ENCODE assay signal across 1 cellular context in the genomic region with DNA sequence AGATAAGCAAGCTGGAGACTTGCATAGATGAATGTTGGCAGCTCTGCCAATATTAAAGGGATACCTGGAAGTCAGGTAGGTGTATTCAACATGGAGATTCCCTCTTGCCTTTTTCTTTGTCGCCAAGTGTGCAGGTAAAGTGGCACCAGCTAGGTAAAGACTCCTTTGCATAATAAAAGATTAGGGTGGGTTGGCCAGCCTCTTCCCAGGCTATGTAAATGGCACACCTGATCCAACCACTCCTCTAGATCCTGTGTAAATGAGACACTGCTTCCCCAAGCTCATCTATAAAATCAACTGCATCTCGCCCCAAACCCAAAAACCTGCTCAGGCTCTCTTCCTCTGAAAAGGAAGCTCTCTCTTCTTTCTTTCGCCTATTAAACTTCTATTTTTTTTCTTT.
TF ChIP-seq lines count a peak whose summit lies in the region.

No MANE protein-coding gene starts in this region.

TF ChIP-seq in H1, 55 proteins besides CTCF, POLR2A, EP300 and RAD21:
- TF ChIP-seq POLR2AphosphoS5 (IDR thresholded peaks at IDR 0.05; ENCODE audit: low read depth, low read length) (no peak), EZH2 (IDR thresholded peaks at IDR 0.05; ENCODE audit: low read depth, low read length, severe bottlenecking) (no peak), TEAD4 (IDR thresholded peaks at IDR 0.05; ENCODE audit: low read depth, low read length) (no peak), SIN3A (conservative IDR thresholded peaks at IDR 0.05 in 1 of 2, IDR thresholded peaks at IDR 0.05 in 1 of 2; ENCODE audit: low read depth in 1 of 2, low read length in 2 of 2) (no peak), SP4 (IDR thresholded peaks at IDR 0.05; ENCODE audit: low read length) (no peak), POU5F1 (IDR thresholded peaks at IDR 0.05; ENCODE audit: low read depth, low read length) (0 out of 2 replicates have a peak, but pooled peaks have one; percentile 43)
